ENCODE assay signal across 16 cellular contexts in the genomic region with DNA sequence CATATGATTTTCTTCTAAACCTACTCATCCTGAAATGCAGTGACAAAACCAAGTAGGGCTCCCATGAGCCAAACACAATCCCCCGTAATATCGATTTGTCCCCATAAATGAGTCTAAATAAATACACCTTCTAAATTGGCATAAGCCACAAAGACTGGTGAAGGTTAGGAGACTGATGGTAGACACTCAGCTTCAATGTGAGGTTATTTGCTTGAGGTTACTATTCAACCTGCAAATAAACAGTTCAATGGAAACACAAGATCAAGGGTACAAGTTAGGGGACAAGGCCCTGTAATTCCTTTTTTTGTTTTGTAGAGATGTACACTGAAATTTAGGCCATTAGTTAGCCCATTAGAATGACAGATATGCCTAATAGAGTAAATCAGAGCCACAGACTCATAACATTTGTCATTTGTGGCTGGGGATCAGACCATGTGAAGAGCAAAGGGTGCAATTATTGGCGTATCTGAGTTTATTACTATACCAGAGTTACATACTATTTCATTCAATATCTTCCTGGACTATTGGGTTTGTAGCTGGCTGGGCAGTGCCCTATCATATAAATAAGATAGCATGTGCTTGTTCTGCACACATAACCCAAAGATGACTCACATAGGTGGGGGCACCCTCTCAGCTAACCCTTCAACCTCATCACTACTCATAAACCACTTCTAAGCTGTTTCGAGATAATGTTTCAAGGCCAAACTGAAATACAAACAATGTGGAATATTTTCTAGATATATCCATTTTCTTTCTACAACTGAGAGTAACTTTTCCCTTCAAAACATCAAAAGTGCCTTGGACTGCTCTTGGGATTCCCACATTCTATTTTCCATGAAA.
A peak's percentile ranks its signal among the peaks of the same experiment; 100 is the strongest.
DNase-seq lines count a peak whose midpoint lies in the region; ATAC-seq and TF ChIP-seq lines count a peak whose summit lies in the region.
"Had no signal": no experiment of that assay in that cellular context is flagged by ENCODE, and none has a peak within 500 bp of the region (broad histone marks: within the 10 kb centered on the region; RNA-seq: fewer than 3 reads in every experiment).

No MANE protein-coding gene starts in this region.

- no peaks in the 10 kb centered on the region for H3K27me3 Mint-ChIP-seq in Calu3 (ENCODE audit: unreplicated experiment)
- H3K27me3 Mint-ChIP-seq in CD4-positive, alpha-beta T cell: no peaks in the 10 kb centered on the region
- no peaks in the 10 kb centered on the region for H3K27me3 Mint-ChIP-seq in activated T-cell treated with anti-CD3 and anti-CD28 coated beads, Interleukin-2, amount 50 U/mL, for 72 hours (ENCODE audit: low read depth)
- H3K27me3 Mint-ChIP-seq: stimulated activated naive CD8-positive, alpha-beta T cell treated with anti-CD3 and anti-CD28 coated beads, Interleukin-15, Interleukin-2, amounts not matched to agents 100 ng/mL and 50 ng/mL, for 24 hours had no signal

- POLR2A ChIA-PET in CD4-positive, alpha-beta T cell (lab: Charles Lee): no interaction called here

- TF ChIP-seq POLR2A in right lobe of liver (IDR thresholded peaks at IDR 0.05): no peak

- H3K9me3 ChIP-seq in right lobe of liver: no peaks in the 10 kb centered on the region
- H3K9me3 ChIP-seq in CD4-positive, alpha-beta T cell (ENCODE audit: control insufficient read depth, low read length): no peaks in the 10 kb centered on the region
- H3K9me3 ChIP-seq in MM.1S (replicated peaks; ENCODE audit: insufficient read depth, low read length): no peaks in the 10 kb centered on the region

- H3K27ac ChIP-seq in right lobe of liver: peak overlapping the region in 2 of 3 donors; percentile 57 to 78
- H3K27ac ChIP-seq in CD4-positive, alpha-beta T cell (ENCODE audit: low read depth, low read length): no peak overlapping the region
- H3K27ac ChIP-seq in MM.1S (ENCODE audit: low read length): no peak overlapping the region

- peaks cover 5% of the 10 kb centered on the region for H3K9me3 Mint-ChIP-seq in Calu3 (ENCODE audit: low read depth, unreplicated experiment)
- H3K9me3 Mint-ChIP-seq in CD4-positive, alpha-beta T cell: peaks cover 15% of the 10 kb centered on the region
- peaks cover 4% of the 10 kb centered on the region in 2 donors for H3K9me3 Mint-ChIP-seq in activated T-cell treated with anti-CD3 and anti-CD28 coated beads, Interleukin-2, amount 50 U/mL, for 72 hours

- H3K4me2 ChIP-seq in MM.1S (ENCODE audit: low read depth, low read length): no peak overlapping the region

- no peaks in the 10 kb centered on the region for H3K36me3 Mint-ChIP-seq in Calu3 (ENCODE audit: insufficient read depth, unreplicated experiment)
- no peaks in the 10 kb centered on the region for H3K36me3 Mint-ChIP-seq in CD4-positive, alpha-beta T cell (ENCODE audit: low read depth)
- no peaks in the 10 kb centered on the region for H3K36me3 Mint-ChIP-seq in activated T-cell treated with anti-CD3 and anti-CD28 coated beads, Interleukin-2, amount 50 U/mL, for 72 hours (ENCODE audit: insufficient read depth in 2 of 2)
- H3K36me3 Mint-ChIP-seq: immature natural killer cell had no signal

- no TSS peak for BruUV-seq in Calu3 (replicated peaks; lab: Mats Ljungman, UMichigan)

- H3K9ac ChIP-seq in MM.1S (ENCODE audit: low read length): no peak overlapping the region

- H3K4me3 ChIP-seq in choroid plexus epithelial cell (ENCODE audit: low read depth, low read length): no peak overlapping the region
- no peak overlapping the region for H3K4me3 ChIP-seq in right lobe of liver
- H3K4me3 ChIP-seq in MM.1S (ENCODE audit: low read length): no peak overlapping the region

- DNase-seq in Calu3 (peak; percentile 50), M059J (ENCODE audit: low read depth) (peak; percentile 94), choroid plexus epithelial cell (ENCODE audit: low read depth) (peak; percentile 90), right lobe of liver (no peak), MM.1S (no peak)
- DNase-seq in CD4-positive, alpha-beta T cell: no peak
- DNase-seq in activated T-cell treated with anti-CD3 and anti-CD28 coated beads, Interleukin-2, amount 50 U/mL, for 72 hours: no peak
- DNase-seq: amygdala, dermis blood vessel endothelial cell, DMS79, foreskin melanocyte, immature natural killer cell, NCI-H2171 had no signal

- no peak overlapping the region for H2AFZ ChIP-seq in MM.1S (ENCODE audit: low read length)

- WGBS in right lobe of liver (ENCODE audit: insufficient coverage, low coverage, low lambda C conversion rate, missing lambda C conversion rate): 24% methylated on average over 4 of the region's 4 CpGs

- H3K9me2 ChIP-seq in MM.1S (replicated peaks; ENCODE audit: insufficient read depth, low read length): no peaks in the 10 kb centered on the region

- CTCF ChIA-PET in Calu3 (lab: Charles Lee): interaction anchor here (0.6 to 1.9 kb wide), 3 partner anchors 12 to 1623 kb away, joined by 4 to 7 read pairs (median 6); no protein-coding TSS in a partner anchor
- CTCF ChIA-PET in CD4-positive, alpha-beta T cell (lab: Charles Lee): no interaction called here

- ATAC-seq in right lobe of liver: peak; percentile 94 to 99 (median 97)
- no peak for ATAC-seq in HG03159 (IDR thresholded peaks at IDR 0.05; ENCODE audit: unreplicated experiment)
- ATAC-seq in CD4-positive, alpha-beta T cell (ENCODE audit: poor library complexity): no peak
- no peak for ATAC-seq in activated T-cell treated with anti-CD3 and anti-CD28 coated beads, Interleukin-2, amount 50 U/mL, for 72 hours (replicated peaks in 1 of 2)
- ATAC-seq: Right ventricle myocardium inferior had no signal

- H3K36me3 ChIP-seq in right lobe of liver: no peaks in the 10 kb centered on the region
- H3K36me3 ChIP-seq in MM.1S (replicated peaks; ENCODE audit: insufficient read depth, low read length): no peaks in the 10 kb centered on the region

- TF ChIP-seq CTCF in Calu3 (IDR thresholded peaks at IDR 0.05; ENCODE audit: unreplicated experiment) (no peak), choroid plexus epithelial cell (conservative IDR thresholded peaks at IDR 0.05; ENCODE audit: low read depth, low read length) (no peak), right lobe of liver (IDR thresholded peaks at IDR 0.05) (no peak), MM.1S (IDR thresholded peaks at IDR 0.05; ENCODE audit: low read length) (no peak)
- TF ChIP-seq CTCF in CD4-positive, alpha-beta T cell (IDR thresholded peaks at IDR 0.05): no peak

- H3K4me3 Mint-ChIP-seq in Calu3 (ENCODE audit: low read depth, unreplicated experiment): no peak overlapping the region
- H3K4me3 Mint-ChIP-seq in CD4-positive, alpha-beta T cell: no peak overlapping the region
- H3K4me3 Mint-ChIP-seq in activated T-cell treated with anti-CD3 and anti-CD28 coated beads, Interleukin-2, amount 50 U/mL, for 72 hours: no peak overlapping the region
- H3K4me3 Mint-ChIP-seq: immature natural killer cell; stimulated activated naive CD8-positive, alpha-beta T cell treated with anti-CD3 and anti-CD28 coated beads, Interleukin-15, Interleukin-2, amounts not matched to agents 100 ng/mL and 50 ng/mL, for 24 hours had no signal

- peaks cover 0 to 22% (median 6%) of the 10 kb centered on the region in 4 donors for H3K4me1 ChIP-seq in right lobe of liver
- no peaks in the 10 kb centered on the region for H3K4me1 ChIP-seq in MM.1S (ENCODE audit: low read length)

- H3K4me1 Mint-ChIP-seq in Calu3 (ENCODE audit: low read depth, unreplicated experiment): peaks cover 27% of the 10 kb centered on the region
- H3K4me1 Mint-ChIP-seq in CD4-positive, alpha-beta T cell (ENCODE audit: low read depth): no peaks in the 10 kb centered on the region
- no peaks in the 10 kb centered on the region for H3K4me1 Mint-ChIP-seq in activated T-cell treated with anti-CD3 and anti-CD28 coated beads, Interleukin-2, amount 50 U/mL, for 72 hours (ENCODE audit: low read depth)
- H3K4me1 Mint-ChIP-seq: immature natural killer cell had no signal

- intact Hi-C loops in Calu3 (cut with micrococcal nuclease; ENCODE audit: unreplicated experiment): no loop called here
- intact Hi-C loops in right lobe of liver (cut with DNase I): no loop called here
- intact Hi-C loops in CD4-positive, alpha-beta T cell (cut with DNase I, micrococcal nuclease): no loop called here

- H3K27me3 ChIP-seq in right lobe of liver (no peaks in the 10 kb centered on the region), MM.1S (replicated peaks; ENCODE audit: insufficient read depth, low read length) (no peaks in the 10 kb centered on the region)
- H3K27me3 ChIP-seq in CD4-positive, alpha-beta T cell (ENCODE audit: control insufficient read depth, insufficient read depth, low read length): no peaks in the 10 kb centered on the region

- no peaks in the 10 kb centered on the region for H4K20me1 ChIP-seq in MM.1S (ENCODE audit: insufficient read depth, low read length)

- no peak overlapping the region for H3K27ac Mint-ChIP-seq in Calu3 (ENCODE audit: unreplicated experiment)
- H3K27ac Mint-ChIP-seq in CD4-positive, alpha-beta T cell: no peak overlapping the region
- H3K27ac Mint-ChIP-seq in activated T-cell treated with anti-CD3 and anti-CD28 coated beads, Interleukin-2, amount 50 U/mL, for 72 hours: no peak overlapping the region
- H3K27ac Mint-ChIP-seq: immature natural killer cell; stimulated activated naive CD8-positive, alpha-beta T cell treated with anti-CD3 and anti-CD28 coated beads, Interleukin-15, Interleukin-2, amounts not matched to agents 100 ng/mL and 50 ng/mL, for 24 hours had no signal

- no peaks in the 10 kb centered on the region for H3K79me2 ChIP-seq in MM.1S (ENCODE audit: low read length)

- no peaks in the 10 kb centered on the region for H3F3A ChIP-seq in MM.1S (ENCODE audit: insufficient read depth, low read length)

Comparison
In these comparisons a context has a peak if more than half of its experiments do, and no peak if none do; other contexts are left out.
1. DNase-seq: peak in Calu3 (single experiment), M059J (single experiment) and choroid plexus epithelial cell (single experiment); none in right lobe of liver (0 of 3), CD4-positive, alpha-beta T cell (0 of 10), MM.1S (single experiment) and activated T-cell treated with anti-CD3 and anti-CD28 coated beads, Interleukin-2, amount 50 U/mL, for 72 hours (0 of 2).
2. ATAC-seq: peak in right lobe of liver (4 of 4); none in HG03159 (single experiment), CD4-positive, alpha-beta T cell (single experiment) and activated T-cell treated with anti-CD3 and anti-CD28 coated beads, Interleukin-2, amount 50 U/mL, for 72 hours (0 of 2).
3. H3K27ac ChIP-seq: peak in right lobe of liver (2 of 3); none in CD4-positive, alpha-beta T cell (single experiment) and MM.1S (single experiment).